Comparison of ENCODE assay signal across 34 cellular contexts in genomic region chr5:11509793-11510192, GRCh38.
"Had no signal": no experiment of that assay in that cellular context is flagged by ENCODE, and none has a peak within 500 bp of the region (broad histone marks: within the 10 kb centered on the region; RNA-seq: fewer than 3 reads in every experiment).

No MANE protein-coding gene starts in this region.

- H3K27me3 ChIP-seq: ascending aorta, breast epithelium, cardiac muscle cell, dorsolateral prefrontal cortex, foreskin keratinocyte, gastrocnemius medialis, heart left ventricle had no signal

- H3K27ac ChIP-seq: ascending aorta, breast epithelium, cardiac muscle cell, coronary artery, esophagus muscularis mucosa, foreskin keratinocyte, gastrocnemius medialis, heart left ventricle had no signal

- H3K9me3 Mint-ChIP-seq: activated CD4-positive, alpha-beta memory T cell treated with anti-CD3 and anti-CD28 coated beads for 36 hours; activated CD4-positive, alpha-beta T cell treated with anti-CD3 and anti-CD28 coated beads, Interleukin-2, amount 10 ng/mL, durations not matched to agents 24 days and 14 days; activated naive CD4-positive, alpha-beta T cell treated with anti-CD3 and anti-CD28 coated beads, Interleukin-2, amount 10 ng/mL, durations not matched to agents 7 days and 5 days; activated naive CD4-positive, alpha-beta T cell treated with anti-CD3 and anti-CD28 coated beads, Interleukin-2, amount 50 U/mL, for 72 hours; activated T-cell treated with anti-CD3 and anti-CD28 coated beads, Interleukin-2, amount 50 U/mL, for 24 hours; activated T-cell treated with anti-CD3 and anti-CD28 coated beads, Interleukin-2, amount 50 U/mL, for 72 hours; brain; dendritic cell treated with granulocyte-macrophage colony-stimulating factor and Interleukin-4, amounts not matched to agents 40 ng/mL and 50 ng/mL, for 4 days; endodermal cell; T-helper 2 cell treated with Interferon-gamma antibody and Interleukin-4, amounts not matched to agents 5 μg/mL and 100 μg/mL, for 36 hours had no signal

- H3K27ac Mint-ChIP-seq: activated CD4-positive, alpha-beta memory T cell treated with anti-CD3 and anti-CD28 coated beads for 36 hours; activated CD4-positive, alpha-beta T cell treated with anti-CD3 and anti-CD28 coated beads for 36 hours; activated CD4-positive, alpha-beta T cell treated with anti-CD3 and anti-CD28 coated beads, Interleukin-2, amount 10 ng/mL, durations not matched to agents 24 days and 14 days; activated naive CD4-positive, alpha-beta T cell treated with anti-CD3 and anti-CD28 coated beads, Interleukin-2, amount 10 ng/mL, durations not matched to agents 7 days and 5 days; activated naive CD4-positive, alpha-beta T cell treated with anti-CD3 and anti-CD28 coated beads, Interleukin-2, amount 50 U/mL, for 72 hours; activated naive CD8-positive, alpha-beta T cell treated with anti-CD3 and anti-CD28 coated beads, Interleukin-2, amount 10 ng/mL, durations not matched to agents 7 days and 5 days; activated T-cell treated with anti-CD3 and anti-CD28 coated beads, Interleukin-2, amount 50 U/mL, for 24 hours; activated T-cell treated with anti-CD3 and anti-CD28 coated beads, Interleukin-2, amount 50 U/mL, for 72 hours; dendritic cell treated with granulocyte-macrophage colony-stimulating factor and Interleukin-4, amounts not matched to agents 40 ng/mL and 50 ng/mL, for 4 days; endodermal cell; T-helper 17 cell; T-helper 2 cell treated with Interferon-gamma antibody and Interleukin-4, amounts not matched to agents 5 μg/mL and 100 μg/mL, for 36 hours had no signal

- H3K36me3 Mint-ChIP-seq: activated CD4-positive, alpha-beta memory T cell treated with anti-CD3 and anti-CD28 coated beads for 36 hours; activated naive CD4-positive, alpha-beta T cell treated with anti-CD3 and anti-CD28 coated beads, Interleukin-2, amount 10 ng/mL, durations not matched to agents 7 days and 5 days; activated naive CD4-positive, alpha-beta T cell treated with anti-CD3 and anti-CD28 coated beads, Interleukin-2, amount 50 U/mL, for 72 hours; activated naive CD8-positive, alpha-beta T cell treated with anti-CD3 and anti-CD28 coated beads, Interleukin-2, amount 10 ng/mL, durations not matched to agents 7 days and 5 days; brain had no signal

- H3K4me1 Mint-ChIP-seq: activated CD4-positive, alpha-beta T cell treated with anti-CD3 and anti-CD28 coated beads for 36 hours; activated CD4-positive, alpha-beta T cell treated with anti-CD3 and anti-CD28 coated beads, Interleukin-2, amount 10 ng/mL, durations not matched to agents 24 days and 14 days; activated naive CD4-positive, alpha-beta T cell treated with anti-CD3 and anti-CD28 coated beads, Interleukin-2, amount 10 ng/mL, durations not matched to agents 7 days and 5 days; activated naive CD8-positive, alpha-beta T cell treated with anti-CD3 and anti-CD28 coated beads, Interleukin-2, amount 10 ng/mL, durations not matched to agents 7 days and 5 days; T-helper 17 cell had no signal

- H3K27me3 Mint-ChIP-seq: activated CD4-positive, alpha-beta memory T cell treated with anti-CD3 and anti-CD28 coated beads for 36 hours; activated CD4-positive, alpha-beta T cell treated with anti-CD3 and anti-CD28 coated beads for 36 hours; activated CD4-positive, alpha-beta T cell treated with anti-CD3 and anti-CD28 coated beads, Interleukin-2, amount 10 ng/mL, durations not matched to agents 24 days and 14 days; activated naive CD4-positive, alpha-beta T cell treated with anti-CD3 and anti-CD28 coated beads, Interleukin-2, amount 10 ng/mL, durations not matched to agents 7 days and 5 days; activated naive CD8-positive, alpha-beta T cell treated with anti-CD3 and anti-CD28 coated beads, Interleukin-2, amount 10 ng/mL, durations not matched to agents 7 days and 5 days; activated T-cell treated with anti-CD3 and anti-CD28 coated beads, Interleukin-2, amount 50 U/mL, for 24 hours; brain; dendritic cell treated with granulocyte-macrophage colony-stimulating factor and Interleukin-4, amounts not matched to agents 40 ng/mL and 50 ng/mL, for 4 days; T-helper 17 cell had no signal

- DNase-seq: activated CD4-positive, alpha-beta memory T cell treated with anti-CD3 and anti-CD28 coated beads for 36 hours; activated CD4-positive, alpha-beta T cell treated with anti-CD3 and anti-CD28 coated beads for 36 hours; activated CD4-positive, alpha-beta T cell treated with anti-CD3 and anti-CD28 coated beads, Interleukin-2, amount 10 ng/mL, durations not matched to agents 24 days and 14 days; activated CD4-positive, CD25-positive, alpha-beta regulatory T cell; activated CD4-positive, CD25-positive, alpha-beta regulatory T cell treated with anti-CD3 and anti-CD28 coated beads, Interleukin-2, amount 50 U/mL, for 72 hours; activated CD8-positive, alpha-beta memory T cell treated with anti-CD3 and anti-CD28 coated beads, Interleukin-2, amount 50 U/mL, for 48 hours; activated gamma-delta T cell; activated naive CD4-positive, alpha-beta T cell; activated naive CD4-positive, alpha-beta T cell treated with anti-CD3 and anti-CD28 coated beads, Interleukin-2, amount 10 ng/mL, durations not matched to agents 7 days and 5 days; activated naive CD8-positive, alpha-beta T cell treated with anti-CD3 and anti-CD28 coated beads, Interleukin-2, amount 10 ng/mL, durations not matched to agents 7 days and 5 days; activated T-cell treated with anti-CD3 and anti-CD28 coated beads for 4 hours; activated T-cell treated with anti-CD3 and anti-CD28 coated beads, Interleukin-2, amount 50 U/mL, for 24 hours; activated T-cell treated with anti-CD3 and anti-CD28 coated beads, Interleukin-2, amount 50 U/mL, for 72 hours; central memory CD4-positive, alpha-beta T cell; dorsolateral prefrontal cortex; effector memory CD4-positive, alpha-beta T cell; endodermal cell; erythroblast; foreskin keratinocyte; gastrocnemius medialis; glutamatergic neuron; heart left ventricle; T-helper 1 cell; T-helper 17 cell; T1000 had no signal

- H3K4me3 ChIP-seq: ascending aorta, breast epithelium, cardiac muscle cell, coronary artery, dorsolateral prefrontal cortex, esophagus muscularis mucosa, gastrocnemius medialis, heart left ventricle had no signal

- H3K4me1 ChIP-seq: ascending aorta, breast epithelium, esophagus muscularis mucosa, foreskin keratinocyte, gastrocnemius medialis, heart left ventricle had no signal

- H3K9me3 ChIP-seq: ascending aorta, breast epithelium, esophagus muscularis mucosa, gastrocnemius medialis, heart left ventricle had no signal

- H3K4me3 Mint-ChIP-seq: activated CD4-positive, alpha-beta memory T cell treated with anti-CD3 and anti-CD28 coated beads for 36 hours; activated CD4-positive, alpha-beta T cell treated with anti-CD3 and anti-CD28 coated beads for 36 hours; activated CD4-positive, alpha-beta T cell treated with anti-CD3 and anti-CD28 coated beads, Interleukin-2, amount 10 ng/mL, durations not matched to agents 24 days and 14 days; activated naive CD4-positive, alpha-beta T cell treated with anti-CD3 and anti-CD28 coated beads, Interleukin-2, amount 10 ng/mL, durations not matched to agents 7 days and 5 days; activated naive CD8-positive, alpha-beta T cell treated with anti-CD3 and anti-CD28 coated beads, Interleukin-2, amount 10 ng/mL, durations not matched to agents 7 days and 5 days; activated T-cell treated with anti-CD3 and anti-CD28 coated beads, Interleukin-2, amount 50 U/mL, for 24 hours; activated T-cell treated with anti-CD3 and anti-CD28 coated beads, Interleukin-2, amount 50 U/mL, for 72 hours; brain; dendritic cell treated with granulocyte-macrophage colony-stimulating factor and Interleukin-4, amounts not matched to agents 40 ng/mL and 50 ng/mL, for 4 days; endodermal cell; T-helper 17 cell; T-helper 2 cell treated with Interferon-gamma antibody and Interleukin-4, amounts not matched to agents 5 μg/mL and 100 μg/mL, for 36 hours had no signal

- ATAC-seq: activated CD4-positive, alpha-beta T cell treated with anti-CD3 and anti-CD28 coated beads for 36 hours; activated naive CD4-positive, alpha-beta T cell treated with anti-CD3 and anti-CD28 coated beads, Interleukin-2, amount 50 U/mL, for 72 hours; activated T-cell treated with anti-CD3 and anti-CD28 coated beads, Interleukin-2, amount 50 U/mL, for 72 hours; foreskin keratinocyte; gastrocnemius medialis; heart left ventricle; T-helper 17 cell had no signal

- H3K36me3 ChIP-seq: ascending aorta, breast epithelium, cardiac muscle cell, esophagus muscularis mucosa, gastrocnemius medialis, heart left ventricle had no signal
